In genomic region chr16:71834291-71834690, GRCh38 we compare ENCODE assay signal across 15 cellular contexts.
"Had no signal": no experiment of that assay in that cellular context is flagged by ENCODE, and none has a peak within 500 bp of the region (broad histone marks: within the 10 kb centered on the region; RNA-seq: fewer than 3 reads in every experiment).

No MANE protein-coding gene starts in this region.

- H3K4me3 Mint-ChIP-seq: memory B cell had no signal

- H3K27ac Mint-ChIP-seq: memory B cell had no signal

- H3K36me3 Mint-ChIP-seq: memory B cell had no signal

- H3K4me1 Mint-ChIP-seq: memory B cell had no signal

- DNase-seq: dermis blood vessel endothelial cell; dorsolateral prefrontal cortex; effector CD4-positive, alpha-beta T cell; effector memory CD4-positive, alpha-beta T cell; foreskin keratinocyte; heart left ventricle; hypothalamus; left cardiac atrium; left ventricle myocardium inferior; mammary epithelial cell; mesendoderm; midbrain had no signal

- H3K27me3 Mint-ChIP-seq: memory B cell had no signal

- H3K9me3 Mint-ChIP-seq: memory B cell had no signal

- ATAC-seq: foreskin keratinocyte, gastroesophageal sphincter, heart left ventricle, left cardiac atrium, left lobe of liver had no signal
